8 cellular contexts compared by ENCODE assay signal in genomic region chr14:76203086-76204001, GRCh38. TPM values are rescaled to one million over a fixed set of nuclear protein-coding genes. Genes with fewer than 3 reads are reported as not detected.
A peak's percentile ranks its signal among the peaks of the same experiment; 100 is the strongest.
DNase-seq lines count a peak whose midpoint lies in the region; ATAC-seq and TF ChIP-seq lines count a peak whose summit lies in the region.

No MANE protein-coding gene starts in this region.

- H3K4me1 ChIP-seq in effector memory CD4-positive, alpha-beta T cell (ENCODE audit: control insufficient read depth, insufficient read depth, low read length, poor library complexity, severe bottlenecking), result no peaks in the 10 kb centered on the region

- ATAC-seq in GM21390 (IDR thresholded peaks at IDR 0.05; ENCODE audit: unreplicated experiment), result peak; percentile 71

- no peaks in the 10 kb centered on the region for H3K27me3 ChIP-seq in effector memory CD4-positive, alpha-beta T cell (replicated peaks; ENCODE audit: control insufficient read depth, insufficient read depth, low read length, poor library complexity, severe bottlenecking)

- no peaks in the 10 kb centered on the region for H3K9me3 ChIP-seq in effector memory CD4-positive, alpha-beta T cell (ENCODE audit: control insufficient read depth, low read length)

- H3K4me3 ChIP-seq in effector memory CD4-positive, alpha-beta T cell (ENCODE audit: insufficient read depth, low read depth, low read length, poor library complexity, severe bottlenecking), result no peak overlapping the region
- H3K4me3 ChIP-seq in coronary artery, result no peak overlapping the region

- TF ChIP-seq CTCF in coronary artery (IDR thresholded peaks at IDR 0.05), result no peak

- no peak overlapping the region for H3K27ac ChIP-seq in effector memory CD4-positive, alpha-beta T cell (ENCODE audit: insufficient read depth, low read length, poor library complexity, severe bottlenecking)
- no peak overlapping the region for H3K27ac ChIP-seq in coronary artery

- peaks cover 31% of the 10 kb centered on the region for H3K36me3 ChIP-seq in effector memory CD4-positive, alpha-beta T cell (ENCODE audit: control insufficient read depth, insufficient read depth, low read length)

- peak; percentile 95 for DNase-seq in Daoy (ENCODE audit: low read depth)
- DNase-seq in NCI-H2227 (lab: John Stamatoyannopoulos, UW; ENCODE audit: unreplicated experiment), result peak; percentile 49
- peak; percentile 87 for DNase-seq in glomerular visceral epithelial cell (ENCODE audit: extremely low spot score)
- DNase-seq in effector memory CD4-positive, alpha-beta T cell, result no peak
- no peak for DNase-seq in NCI-H446 (lab: John Stamatoyannopoulos, UW)
- DNase-seq in middle frontal gyrus (ENCODE audit: extremely low spot score, low spot score), result no peak
- no peak for DNase-seq in coronary artery (ENCODE audit: low spot score)

RNA-seq across cellular contexts. Expression of gene GPATCH2L, which starts 51.6 kb away (rescaled TPM):
- total RNA-seq in Daoy (2014; rRNA removed; shearing (Covaris generic)), result 86.1 and 123 TPM in 2 replicates

Comparison
In these comparisons a context has a peak if more than half of its experiments do, and no peak if none do; other contexts are left out.
1. DNase-seq: peak in Daoy (single experiment), NCI-H2227 (single experiment) and glomerular visceral epithelial cell (single experiment); none in effector memory CD4-positive, alpha-beta T cell (0 of 3), NCI-H446 (0 of 2), middle frontal gyrus (single experiment) and coronary artery (single experiment).